In genomic region chr3:99084825-99085224, GRCh38 we compare ENCODE assay signal across 1 cellular context.
TF ChIP-seq lines count a peak whose summit lies in the region.

No MANE protein-coding gene starts in this region.

TF ChIP-seq in HEK293, 187 proteins besides CTCF, POLR2A, EP300 and RAD21 (continued from another document and continues in another):
- no peak for TF ChIP-seq MYNN (tag by site-specific recombination; IDR thresholded peaks at IDR 0.05; ENCODE audit: borderline replicate concordance)
- TF ChIP-seq BCL11B (tag by site-specific recombination; IDR thresholded peaks at IDR 0.05; ENCODE audit: low read depth) = peak; percentile 86; the same call in 1 of the 2 replicates
- no peak for TF ChIP-seq INSM2 (tag by site-specific recombination; IDR thresholded peaks at IDR 0.05)
- TF ChIP-seq FEZF1 (tag by site-specific recombination; IDR thresholded peaks at IDR 0.05) = peak; percentile 96
- no peak for TF ChIP-seq ZNF311 (tag by site-specific recombination; IDR thresholded peaks at IDR 0.05; ENCODE audit: borderline replicate concordance)
- no peak for TF ChIP-seq ZNF830 (tag by site-specific recombination; IDR thresholded peaks at IDR 0.05; ENCODE audit: low read depth)
- TF ChIP-seq ZNF704 (tag by site-specific recombination; IDR thresholded peaks at IDR 0.05) = no peak
- 0 out of 2 replicates have a peak, but pooled peaks have one; percentile 25 for TF ChIP-seq ZNF626 (tag by site-specific recombination; IDR thresholded peaks at IDR 0.05)
- no peak for TF ChIP-seq SCRT1 (tag by site-specific recombination; IDR thresholded peaks at IDR 0.05; ENCODE audit: borderline replicate concordance)
- no peak for TF ChIP-seq ZFP37 (tag by site-specific recombination; IDR thresholded peaks at IDR 0.05)
- peak; percentile 94 for TF ChIP-seq BCL6B (tag by site-specific recombination; IDR thresholded peaks at IDR 0.05)
- TF ChIP-seq ZNF391 (tag by site-specific recombination; IDR thresholded peaks at IDR 0.05; ENCODE audit: borderline replicate concordance, low read depth) = no peak
- TF ChIP-seq ZNF488 (tag by site-specific recombination; IDR thresholded peaks at IDR 0.05) = no peak
- no peak for TF ChIP-seq ZNF404 (tag by site-specific recombination; IDR thresholded peaks at IDR 0.05)
- TF ChIP-seq PRDM6 (tag by site-specific recombination; IDR thresholded peaks at IDR 0.05) = peak; percentile 90
- TF ChIP-seq ZNF19 (tag by site-specific recombination; IDR thresholded peaks at IDR 0.05; ENCODE audit: low read depth) = no peak
- TF ChIP-seq PRDM2 (tag by site-specific recombination; IDR thresholded peaks at IDR 0.05; ENCODE audit: borderline replicate concordance) = no peak
- TF ChIP-seq TCF7L2 (IDR thresholded peaks at IDR 0.05; ENCODE audit: borderline replicate concordance, low read depth, low read length) = peak; percentile 83; the same call in 1 of the 2 replicates
- TF ChIP-seq ZNF596 (tag by site-specific recombination; IDR thresholded peaks at IDR 0.05) = peak; percentile 30; the same call in 1 of the 2 replicates
- 0 out of 2 replicates have a peak, but pooled peaks have one; percentile 19 for TF ChIP-seq ZNF692 (tag by site-specific recombination; IDR thresholded peaks at IDR 0.05)
- TF ChIP-seq ZFP41 (tag by site-specific recombination; IDR thresholded peaks at IDR 0.05; ENCODE audit: borderline replicate concordance) = no peak
- TF ChIP-seq ZNF23 (tag by site-specific recombination; IDR thresholded peaks at IDR 0.05; ENCODE audit: borderline replicate concordance) = no peak
- TF ChIP-seq ZNF292 (tag by site-specific recombination; IDR thresholded peaks at IDR 0.05; ENCODE audit: borderline replicate concordance, low read depth) = no peak
- peak; percentile 87 for TF ChIP-seq PRDM4 (tag by site-specific recombination; IDR thresholded peaks at IDR 0.05)
- no peak for TF ChIP-seq REST (tag by site-specific recombination; IDR thresholded peaks at IDR 0.05)
- 0 out of 2 replicates have a peak, but pooled peaks have one; percentile 10 for TF ChIP-seq TSHZ1 (tag by site-specific recombination; IDR thresholded peaks at IDR 0.05; ENCODE audit: borderline replicate concordance)
